In genomic region chr9:98583417-98583816, GRCh38 we compare ENCODE assay signal across 1 cellular context.
TF ChIP-seq lines count a peak whose summit lies in the region.

No MANE protein-coding gene starts in this region.

TF ChIP-seq in SK-N-SH, 30 proteins besides CTCF, POLR2A, EP300 and RAD21:
- TF ChIP-seq YY1 (IDR thresholded peaks at IDR 0.05; ENCODE audit: low read depth) (no peak), REST (IDR thresholded peaks at IDR 0.05; ENCODE audit: low read depth, low read length) (no peak), SMC3 (IDR thresholded peaks at IDR 0.05; ENCODE audit: low read depth, low read length) (no peak), SIN3A (IDR thresholded peaks at IDR 0.05; ENCODE audit: borderline replicate concordance, low read depth, low read length) (no peak), MXI1 (IDR thresholded peaks at IDR 0.05; ENCODE audit: low read depth, low read length) (no peak), GABPA (IDR thresholded peaks at IDR 0.05; ENCODE audit: low read depth) (no peak), NFIC (IDR thresholded peaks at IDR 0.05; ENCODE audit: borderline replicate concordance) (no peak), EZH2phosphoT487 (IDR thresholded peaks at IDR 0.05; ENCODE audit: borderline replicate concordance, low read depth) (no peak), ZBTB33 (IDR thresholded peaks at IDR 0.05; ENCODE audit: borderline replicate concordance, low read depth) (no peak), FOSL2 (IDR thresholded peaks at IDR 0.05; ENCODE audit: borderline replicate concordance, low read depth) (no peak), CHD2 (IDR thresholded peaks at IDR 0.05; ENCODE audit: low read length, partially characterized antibody) (no peak), IRF3 (IDR thresholded peaks at IDR 0.05; ENCODE audit: low read depth, low read length) (no peak)
